Comparison of ENCODE assay signal across 8 cellular contexts in the genomic region with DNA sequence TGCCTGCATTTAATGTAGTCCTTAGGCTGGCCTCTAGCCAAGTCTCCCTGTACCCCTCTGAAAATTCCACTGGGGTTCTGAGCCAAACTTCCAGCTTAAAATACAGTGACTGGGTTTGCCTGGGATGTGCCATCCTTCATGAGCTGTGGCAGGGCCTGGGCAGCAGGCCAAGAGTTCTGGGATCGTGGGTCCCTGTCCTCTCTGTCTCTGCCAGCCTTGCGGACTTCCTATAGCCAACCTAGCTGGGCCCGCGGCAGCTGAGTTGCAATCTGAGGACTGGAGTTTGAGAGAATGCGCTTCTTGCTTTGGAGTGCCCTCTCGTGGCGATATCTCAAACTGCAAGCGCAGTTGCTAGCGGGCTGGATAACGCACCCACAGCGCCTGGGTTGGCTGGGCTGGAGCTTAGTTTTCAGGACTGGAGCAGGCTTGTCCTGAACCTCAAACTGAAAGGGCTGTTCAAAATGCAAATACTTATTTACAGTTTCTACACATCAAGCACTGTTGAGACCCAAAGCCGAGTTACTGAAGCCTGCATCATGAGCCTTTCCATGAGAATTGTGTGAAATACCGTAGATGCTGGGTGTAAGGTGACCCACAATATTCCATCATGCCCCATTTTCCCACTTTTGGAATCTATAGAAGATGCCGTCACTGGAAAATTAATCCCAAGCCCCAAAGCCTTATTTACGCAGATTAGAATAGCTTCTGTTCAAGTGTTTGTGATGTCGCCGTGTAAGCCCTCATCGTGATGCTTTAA.
DNase-seq lines count a peak whose midpoint lies in the region; ATAC-seq and TF ChIP-seq lines count a peak whose summit lies in the region.

No MANE protein-coding gene starts in this region.

- TF ChIP-seq CTCF in AG09319 (IDR thresholded peaks at IDR 0.05; ENCODE audit: low read depth, low read length): peak; percentile 99

- DNase-seq in AG09319 (ENCODE audit: extremely low read depth, low read depth): peak; percentile 56
- DNase-seq in NCI-H748 treated with DMSO at 0.1 percent for 48 hours (lab: John Stamatoyannopoulos, UW): peak; percentile 82
- DNase-seq in activated CD4-positive, alpha-beta T cell treated with anti-CD3 and anti-CD28 coated beads, Interleukin-2, amount 50 U/mL, for 4 hours: peak; percentile 80 to 87
- DNase-seq in ecto neural progenitor cell (ENCODE audit: low spot score): peak; percentile 89
- DNase-seq in medulla oblongata (ENCODE audit: extremely low spot score): peak; percentile 92
- DNase-seq in stimulated activated CD8-positive, alpha-beta memory T cell treated with anti-CD3 and anti-CD28 coated beads, Interleukin-15, amount 100 ng/mL, for 24 hours (ENCODE audit: low read depth): peak; percentile 73

- peak; percentile 68 for ATAC-seq in GM18867 (IDR thresholded peaks at IDR 0.05; ENCODE audit: unreplicated experiment)
- peak; percentile 58 for ATAC-seq in HG03378 (IDR thresholded peaks at IDR 0.05; ENCODE audit: unreplicated experiment)

Comparison
In these comparisons a context has a peak if more than half of its experiments do, and no peak if none do; other contexts are left out.
1. Peak in every context shown above with its lines: DNase-seq and ATAC-seq.